Comparison of ENCODE assay signal across 32 cellular contexts in genomic region chr6:132285004-132285780, GRCh38.
"Had no signal": no experiment of that assay in that cellular context is flagged by ENCODE, and none has a peak within 500 bp of the region (broad histone marks: within the 10 kb centered on the region; RNA-seq: fewer than 3 reads in every experiment).

No MANE protein-coding gene starts in this region.

- H3K36me3 ChIP-seq: brain microvascular endothelial cell, gastrocnemius medialis, heart left ventricle had no signal

- H3K27me3 ChIP-seq: brain microvascular endothelial cell, dorsolateral prefrontal cortex, foreskin keratinocyte, gastrocnemius medialis had no signal

- H3K9me3 ChIP-seq: gastrocnemius medialis, heart left ventricle had no signal

- H3K36me3 Mint-ChIP-seq: activated naive CD4-positive, alpha-beta T cell treated with anti-CD3 and anti-CD28 coated beads, Interleukin-2, amount 10 ng/mL, durations not matched to agents 7 days and 5 days; activated naive CD4-positive, alpha-beta T cell treated with anti-CD3 and anti-CD28 coated beads, Interleukin-2, amount 50 U/mL, for 72 hours; WTC11 had no signal

- H3K4me1 Mint-ChIP-seq: activated CD4-positive, alpha-beta memory T cell treated with anti-CD3 and anti-CD28 coated beads, Interleukin-2, amount 10 ng/mL, durations not matched to agents 7 days and 5 days; activated CD4-positive, alpha-beta T cell treated with anti-CD3 and anti-CD28 coated beads, Interleukin-2, amount 10 ng/mL, durations not matched to agents 7 days and 5 days; activated naive CD4-positive, alpha-beta T cell treated with anti-CD3 and anti-CD28 coated beads, Interleukin-2, amount 10 ng/mL, durations not matched to agents 7 days and 5 days; central memory CD8-positive, alpha-beta T cell; endodermal cell; T-helper 17 cell; WTC11 had no signal

- H3K4me3 Mint-ChIP-seq: activated CD4-positive, alpha-beta memory T cell treated with anti-CD3 and anti-CD28 coated beads, Interleukin-2, amount 10 ng/mL, durations not matched to agents 7 days and 5 days; activated CD4-positive, alpha-beta T cell treated with anti-CD3 and anti-CD28 coated beads, Interleukin-2, amount 10 ng/mL, durations not matched to agents 7 days and 5 days; activated naive CD4-positive, alpha-beta T cell treated with anti-CD3 and anti-CD28 coated beads, Interleukin-2, amount 10 ng/mL, durations not matched to agents 7 days and 5 days; activated T-cell treated with anti-CD3 and anti-CD28 coated beads, Interleukin-2, amount 50 U/mL, for 24 hours; activated T-cell treated with anti-CD3 and anti-CD28 coated beads, Interleukin-2, amount 50 U/mL, for 72 hours; central memory CD8-positive, alpha-beta T cell; dendritic cell treated with granulocyte-macrophage colony-stimulating factor and Interleukin-4, amounts not matched to agents 40 ng/mL and 50 ng/mL, for 4 days; endodermal cell; T-helper 17 cell; T-helper 2 cell treated with Interferon-gamma antibody and Interleukin-4, amounts not matched to agents 5 μg/mL and 100 μg/mL, for 36 hours; WTC11 had no signal

- H3K27ac Mint-ChIP-seq: activated CD4-positive, alpha-beta memory T cell treated with anti-CD3 and anti-CD28 coated beads, Interleukin-2, amount 10 ng/mL, durations not matched to agents 7 days and 5 days; activated CD4-positive, alpha-beta T cell treated with anti-CD3 and anti-CD28 coated beads, Interleukin-2, amount 10 ng/mL, durations not matched to agents 7 days and 5 days; activated naive CD4-positive, alpha-beta T cell treated with anti-CD3 and anti-CD28 coated beads, Interleukin-2, amount 10 ng/mL, durations not matched to agents 7 days and 5 days; activated naive CD4-positive, alpha-beta T cell treated with anti-CD3 and anti-CD28 coated beads, Interleukin-2, amount 50 U/mL, for 72 hours; activated T-cell treated with anti-CD3 and anti-CD28 coated beads, Interleukin-2, amount 50 U/mL, for 24 hours; activated T-cell treated with anti-CD3 and anti-CD28 coated beads, Interleukin-2, amount 50 U/mL, for 72 hours; dendritic cell treated with granulocyte-macrophage colony-stimulating factor and Interleukin-4, amounts not matched to agents 40 ng/mL and 50 ng/mL, for 4 days; endodermal cell; T-helper 17 cell; T-helper 2 cell treated with Interferon-gamma antibody and Interleukin-4, amounts not matched to agents 5 μg/mL and 100 μg/mL, for 36 hours; WTC11 had no signal

- H3K4me1 ChIP-seq: foreskin keratinocyte, heart left ventricle had no signal

- ATAC-seq: activated naive CD4-positive, alpha-beta T cell treated with anti-CD3 and anti-CD28 coated beads, Interleukin-2, amount 50 U/mL, for 72 hours; activated T-cell treated with anti-CD3 and anti-CD28 coated beads, Interleukin-2, amount 50 U/mL, for 72 hours; esophagus mucosa; foreskin keratinocyte; heart left ventricle; WTC11 had no signal

- H3K4me3 ChIP-seq: coronary artery, dorsolateral prefrontal cortex, gastrocnemius medialis, heart left ventricle had no signal

- DNase-seq: activated CD4-positive, alpha-beta memory T cell treated with anti-CD3 and anti-CD28 coated beads, Interleukin-2, amount 10 ng/mL, durations not matched to agents 7 days and 5 days; activated CD4-positive, alpha-beta T cell treated with anti-CD3 and anti-CD28 coated beads for 1 hour; activated CD4-positive, alpha-beta T cell treated with anti-CD3 and anti-CD28 coated beads for 4 hours; activated CD4-positive, alpha-beta T cell treated with anti-CD3 and anti-CD28 coated beads, Interleukin-2, amount 10 ng/mL, durations not matched to agents 7 days and 5 days; activated CD4-positive, alpha-beta T cell treated with anti-CD3 and anti-CD28 coated beads, Interleukin-2, amount 50 U/mL, for 4 hours; activated CD8-positive, alpha-beta memory T cell treated with anti-CD3 and anti-CD28 coated beads, Interleukin-2, amount 50 U/mL, for 48 hours; activated gamma-delta T cell; activated naive CD4-positive, alpha-beta T cell; activated naive CD4-positive, alpha-beta T cell treated with anti-CD3 and anti-CD28 coated beads, Interleukin-2, amount 10 ng/mL, durations not matched to agents 7 days and 5 days; activated T-cell treated with anti-CD3 and anti-CD28 coated beads for 4 hours; activated T-cell treated with anti-CD3 and anti-CD28 coated beads, Interleukin-2, amount 50 U/mL, for 24 hours; activated T-cell treated with anti-CD3 and anti-CD28 coated beads, Interleukin-2, amount 50 U/mL, for 72 hours; amniotic stem cell; anterior cingulate cortex; brain microvascular endothelial cell; dorsolateral prefrontal cortex; effector memory CD4-positive, alpha-beta T cell; endodermal cell; foreskin keratinocyte; gastrocnemius medialis; glutamatergic neuron; heart left ventricle; T-helper 1 cell; T-helper 17 cell; T1000 had no signal

- H3K9me3 Mint-ChIP-seq: activated CD4-positive, alpha-beta memory T cell treated with anti-CD3 and anti-CD28 coated beads, Interleukin-2, amount 10 ng/mL, durations not matched to agents 7 days and 5 days; activated CD4-positive, alpha-beta T cell treated with anti-CD3 and anti-CD28 coated beads, Interleukin-2, amount 10 ng/mL, durations not matched to agents 7 days and 5 days; activated naive CD4-positive, alpha-beta T cell treated with anti-CD3 and anti-CD28 coated beads, Interleukin-2, amount 10 ng/mL, durations not matched to agents 7 days and 5 days; activated naive CD4-positive, alpha-beta T cell treated with anti-CD3 and anti-CD28 coated beads, Interleukin-2, amount 50 U/mL, for 72 hours; activated T-cell treated with anti-CD3 and anti-CD28 coated beads, Interleukin-2, amount 50 U/mL, for 24 hours; activated T-cell treated with anti-CD3 and anti-CD28 coated beads, Interleukin-2, amount 50 U/mL, for 72 hours; central memory CD8-positive, alpha-beta T cell; dendritic cell treated with granulocyte-macrophage colony-stimulating factor and Interleukin-4, amounts not matched to agents 40 ng/mL and 50 ng/mL, for 4 days; endodermal cell; T-helper 2 cell treated with Interferon-gamma antibody and Interleukin-4, amounts not matched to agents 5 μg/mL and 100 μg/mL, for 36 hours; WTC11 had no signal

- H3K27ac ChIP-seq: brain microvascular endothelial cell, coronary artery, dorsolateral prefrontal cortex, foreskin keratinocyte, heart left ventricle had no signal
